In genomic region chr10:124614003-124614659, GRCh38 we compare ENCODE assay signal across 10 cellular contexts.
DNase-seq lines count a peak whose midpoint lies in the region; ATAC-seq, FAIRE-seq and TF ChIP-seq lines count a peak whose summit lies in the region.
"Had no signal": no experiment of that assay in that cellular context is flagged by ENCODE, and none has a peak within 500 bp of the region (broad histone marks: within the 10 kb centered on the region; RNA-seq: fewer than 3 reads in every experiment).

No MANE protein-coding gene starts in this region.

- H3K27me3 Mint-ChIP-seq in T-helper 17 cell: no peaks in the 10 kb centered on the region

- H3K9me3 ChIP-seq in HEK293 (ENCODE audit: control insufficient read depth, insufficient read depth, low read depth, low read length) (no peaks in the 10 kb centered on the region), T-helper 17 cell (ENCODE audit: control insufficient read depth, low read length, poor library complexity, severe bottlenecking) (no peaks in the 10 kb centered on the region), stomach (no peaks in the 10 kb centered on the region)

- DNase-seq in T-helper 17 cell (no peak), NCI-H128 (lab: John Stamatoyannopoulos, UW; ENCODE audit: unreplicated experiment) (no peak), activated gamma-delta T cell treated with Interleukin-2 at 50 U/mL for 16 hours (no peak), stomach (no peak), D721Med (ENCODE audit: insufficient read length, low spot score) (no peak)
- DNase-seq in stimulated activated CD4-positive, alpha-beta T cell treated with anti-CD3 and anti-CD28 coated beads, Interleukin-15, amount 100 ng/mL, for 24 hours: peak; percentile 85
- DNase-seq: anterior cingulate cortex, NCI-H146 had no signal

- no peak for TF ChIP-seq POLR2A in GM18505 (IDR thresholded peaks at IDR 0.05; ENCODE audit: borderline replicate concordance, extremely low read depth, insufficient read depth, insufficient read length)
- no peak for TF ChIP-seq POLR2A in stomach (IDR thresholded peaks at IDR 0.05)

- H3K27ac ChIP-seq in HEK293 (ENCODE audit: extremely low read depth, low read depth, low read length): no peak overlapping the region
- H3K27ac ChIP-seq in stomach: peak overlapping the region in 1 of 5 donors; percentile 40

- TF ChIP-seq EP300 in stomach (IDR thresholded peaks at IDR 0.05): no peak

- TF ChIP-seq CTCF in HEK293 (tag by site-specific recombination; IDR thresholded peaks at IDR 0.05) (no peak), stomach (IDR thresholded peaks at IDR 0.05) (no peak), D721Med (IDR thresholded peaks at IDR 0.05; ENCODE audit: insufficient read depth, missing control alignments) (no peak)

- H3K36me3 Mint-ChIP-seq in T-helper 17 cell (ENCODE audit: low read depth): no peaks in the 10 kb centered on the region

- intact Hi-C loops in stomach (cut with DNase I; ENCODE audit: low total_unique reads): no loop called here

- peaks cover 27% of the 10 kb centered on the region for H3K4me1 Mint-ChIP-seq in T-helper 17 cell

- no peak overlapping the region for H3K4me3 Mint-ChIP-seq in T-helper 17 cell

- 62 to 84% (median 75%) methylated on average over 10 to 11 of the region's 11 CpGs for WGBS in stomach, 5 donors

- POLR2A ChIA-PET in HEK293 (lab: Yijun Ruan, JAX): no interaction called here

- ATAC-seq in GM18505 (IDR thresholded peaks at IDR 0.05; ENCODE audit: unreplicated experiment) (peak; percentile 43), T-helper 17 cell (no peak)

- no peak for FAIRE-seq in D721Med (lab: Jason Lieb, UNC)

- H3K36me3 ChIP-seq in HEK293 (ENCODE audit: control insufficient read depth in 2 of 2, insufficient read depth in 1 of 2, low read length in 2 of 2) (peaks cover 0 to 6% of the 10 kb centered on the region in 2 experiments; a peak in 1 of 3 replicates), stomach (peaks cover 0 to 38% (median 25%) of the 10 kb centered on the region in 4 donors)

- H3K27ac Mint-ChIP-seq in T-helper 17 cell: peak overlapping the region; percentile 87

- H3K27me3 ChIP-seq in stomach: no peaks in the 10 kb centered on the region

- CTCF ChIA-PET in HEK293 (lab: Yijun Ruan, JAX): no interaction called here

- H3K4me3 ChIP-seq in HEK293 (ENCODE audit: low read depth, low read length) (no peak overlapping the region), stomach (no peak overlapping the region)

- H3K4me1 ChIP-seq in HEK293 (ENCODE audit: control insufficient read depth, insufficient read depth, low read length) (peaks cover 2% of the 10 kb centered on the region; the same call in 1 of the 2 replicates), stomach (peaks cover 16 to 47% (median 39%) of the 10 kb centered on the region in 4 donors)

TF ChIP-seq in HEK293, 187 proteins besides CTCF, POLR2A, EP300 and RAD21:
- peak; percentile 41; the same call in 1 of the 2 replicates for TF ChIP-seq ZNF341 (tag by site-specific recombination; IDR thresholded peaks at IDR 0.05; ENCODE audit: low read depth)
- no peak for TF ChIP-seq ZNF521 (tag by site-specific recombination; IDR thresholded peaks at IDR 0.05)
- TF ChIP-seq ZNF175 (tag by site-specific recombination; IDR thresholded peaks at IDR 0.05): no peak
- TF ChIP-seq MZF1 (tag by site-specific recombination; IDR thresholded peaks at IDR 0.05; ENCODE audit: borderline replicate concordance): no peak
- no peak for TF ChIP-seq ZNF501 (tag by site-specific recombination; IDR thresholded peaks at IDR 0.05)
TF ChIP-seq in HEK293: peak in this region for 1.
